ENCODE assay signal across 27 cellular contexts in genomic region chr1:51542158-51542953, GRCh38.
"Had no signal": no experiment of that assay in that cellular context is flagged by ENCODE, and none has a peak within 500 bp of the region (broad histone marks: within the 10 kb centered on the region; RNA-seq: fewer than 3 reads in every experiment).

No MANE protein-coding gene starts in this region.

- H3K4me1 Mint-ChIP-seq: natural killer cell had no signal

- H3K4me3 ChIP-seq: esophagus squamous epithelium, heart right ventricle, left ventricle myocardium inferior, lung, right atrium auricular region, upper lobe of right lung had no signal

- H3K27ac ChIP-seq: esophagus squamous epithelium, heart right ventricle, left ventricle myocardium inferior, right atrium auricular region, upper lobe of right lung had no signal

- H3K4me1 ChIP-seq: esophagus squamous epithelium, heart right ventricle, left ventricle myocardium inferior, right atrium auricular region, upper lobe of right lung had no signal

- DNase-seq: activated CD4-positive, alpha-beta T cell treated with anti-CD3 and anti-CD28 coated beads for 4 hours; activated CD4-positive, alpha-beta T cell treated with anti-CD3 and anti-CD28 coated beads, Interleukin-2, amount 50 U/mL, for 48 hours; activated CD4-positive, CD25-positive, alpha-beta regulatory T cell; activated CD8-positive, alpha-beta memory T cell treated with anti-CD3 and anti-CD28 coated beads, Interleukin-2, amount 50 U/mL, for 48 hours; activated effector memory CD4-positive, alpha-beta T cell treated with Interleukin-2 at 50 U/mL for 16 hours; activated naive CD4-positive, alpha-beta T cell treated with anti-CD3 and anti-CD28 coated beads, Interleukin-2, amount 10 ng/mL, durations not matched to agents 7 days and 5 days; activated T-cell treated with anti-CD3 and anti-CD28 coated beads, Interleukin-2, amount 50 U/mL, for 4 hours; anterior cingulate cortex; dermis blood vessel endothelial cell; effector CD4-positive, alpha-beta T cell; esophagus squamous epithelium; foreskin melanocyte; heart right ventricle; kidney glomerular epithelial cell; left ventricle myocardium inferior; mesendoderm; natural killer cell; stimulated activated CD4-positive, alpha-beta T cell treated with anti-CD3 and anti-CD28 coated beads, Interleukin-15, amount 100 ng/mL, for 24 hours; stimulated activated CD4-positive, alpha-beta T cell treated with anti-CD3 and anti-CD28 coated beads, Interleukin-2, amount 100 ng/mL, for 24 hours; substantia nigra; T-helper 1 cell; upper lobe of right lung had no signal

- H3K27me3 Mint-ChIP-seq: activated naive CD4-positive, alpha-beta T cell treated with anti-CD3 and anti-CD28 coated beads, Interleukin-2, amount 10 ng/mL, durations not matched to agents 7 days and 5 days; stimulated activated naive CD8-positive, alpha-beta T cell treated with anti-CD3 and anti-CD28 coated beads, Interleukin-15, Interleukin-2, amounts not matched to agents 100 ng/mL and 50 ng/mL, for 24 hours had no signal

- H3K36me3 ChIP-seq: esophagus squamous epithelium, heart right ventricle, left ventricle myocardium inferior, right atrium auricular region, upper lobe of right lung had no signal

- H3K36me3 Mint-ChIP-seq: activated naive CD4-positive, alpha-beta T cell treated with anti-CD3 and anti-CD28 coated beads, Interleukin-2, amount 10 ng/mL, durations not matched to agents 7 days and 5 days; natural killer cell had no signal

- H3K4me3 Mint-ChIP-seq: activated naive CD4-positive, alpha-beta T cell treated with anti-CD3 and anti-CD28 coated beads, Interleukin-2, amount 10 ng/mL, durations not matched to agents 7 days and 5 days; activated T-cell treated with anti-CD3 and anti-CD28 coated beads, Interleukin-2, amount 50 U/mL, for 4 hours; natural killer cell; T-helper 2 cell treated with Interferon-gamma antibody and Interleukin-4, amounts not matched to agents 5 μg/mL and 100 μg/mL, for 36 hours had no signal

- H3K9me3 ChIP-seq: esophagus squamous epithelium, right atrium auricular region, upper lobe of right lung had no signal

- ATAC-seq: heart right ventricle, natural killer cell, upper lobe of right lung had no signal

- H3K27ac Mint-ChIP-seq: activated naive CD4-positive, alpha-beta T cell treated with anti-CD3 and anti-CD28 coated beads, Interleukin-2, amount 10 ng/mL, durations not matched to agents 7 days and 5 days; natural killer cell; T-helper 2 cell treated with Interferon-gamma antibody and Interleukin-4, amounts not matched to agents 5 μg/mL and 100 μg/mL, for 36 hours had no signal

- H3K9me3 Mint-ChIP-seq: activated naive CD4-positive, alpha-beta T cell treated with anti-CD3 and anti-CD28 coated beads, Interleukin-2, amount 10 ng/mL, durations not matched to agents 7 days and 5 days; activated T-cell treated with anti-CD3 and anti-CD28 coated beads, Interleukin-2, amount 50 U/mL, for 4 hours; natural killer cell; stimulated activated naive CD8-positive, alpha-beta T cell treated with anti-CD3 and anti-CD28 coated beads, Interleukin-15, Interleukin-2, amounts not matched to agents 100 ng/mL and 50 ng/mL, for 24 hours; T-helper 2 cell treated with Interferon-gamma antibody and Interleukin-4, amounts not matched to agents 5 μg/mL and 100 μg/mL, for 36 hours had no signal

- FAIRE-seq: colon had no signal

- H3K27me3 ChIP-seq: esophagus squamous epithelium, heart right ventricle, right atrium auricular region, upper lobe of right lung had no signal
